In genomic region chr12:70982286-70982685, GRCh38 we compare ENCODE assay signal across 15 cellular contexts.
"Had no signal": no experiment of that assay in that cellular context is flagged by ENCODE, and none has a peak within 500 bp of the region (broad histone marks: within the 10 kb centered on the region; RNA-seq: fewer than 3 reads in every experiment).

No MANE protein-coding gene starts in this region.

- H3K4me1 Mint-ChIP-seq: activated CD4-positive, alpha-beta T cell treated with anti-CD3 and anti-CD28 coated beads, Interleukin-2, amount 10 ng/mL, durations not matched to agents 24 days and 14 days; activated T-helper 17 cell treated with anti-CD3 and anti-CD28 coated beads, Interleukin-2, amount 50 U/mL, for 72 hours; immature natural killer cell; naive B cell; stimulated activated memory B cell treated with anti-CD40 and anti-IgM and Interleukin-4, amounts not matched to agents 10 μg/mL and 1 μg/mL and 100 μg/mL, for 72 hours had no signal

- H3K4me1 ChIP-seq: breast epithelium, parathyroid adenoma had no signal

- DNase-seq: activated CD4-positive, alpha-beta T cell treated with anti-CD3 and anti-CD28 coated beads, Interleukin-2, amount 10 ng/mL, durations not matched to agents 24 days and 14 days; activated CD4-positive, CD25-positive, alpha-beta regulatory T cell; activated naive CD4-positive, alpha-beta T cell treated with Interleukin-2 at 50 U/mL for 16 hours; dorsolateral prefrontal cortex; foreskin melanocyte; head of caudate nucleus; immature natural killer cell; left colon; naive B cell; stimulated activated CD4-positive, alpha-beta T cell treated with anti-CD3 and anti-CD28 coated beads, Interleukin-2, amount 100 ng/mL, for 48 hours; thyroid gland had no signal

- H3K36me3 ChIP-seq: breast epithelium, thyroid gland had no signal

- H3K27me3 Mint-ChIP-seq: activated CD4-positive, alpha-beta T cell treated with anti-CD3 and anti-CD28 coated beads, Interleukin-2, amount 10 ng/mL, durations not matched to agents 24 days and 14 days; activated T-helper 17 cell treated with anti-CD3 and anti-CD28 coated beads, Interleukin-2, amount 50 U/mL, for 72 hours; naive B cell; stimulated activated memory B cell treated with anti-CD40 and anti-IgM and Interleukin-4, amounts not matched to agents 10 μg/mL and 1 μg/mL and 100 μg/mL, for 72 hours had no signal

- H2AFZ ChIP-seq: parathyroid adenoma had no signal

- H3K4me3 ChIP-seq: breast epithelium, dorsolateral prefrontal cortex, thyroid gland had no signal

- H3K9me3 ChIP-seq: breast epithelium, thyroid gland had no signal

- H3K27ac Mint-ChIP-seq: activated CD4-positive, alpha-beta T cell treated with anti-CD3 and anti-CD28 coated beads, Interleukin-2, amount 10 ng/mL, durations not matched to agents 24 days and 14 days; activated T-helper 17 cell treated with anti-CD3 and anti-CD28 coated beads, Interleukin-2, amount 50 U/mL, for 72 hours; immature natural killer cell; naive B cell; stimulated activated memory B cell treated with anti-CD40 and anti-IgM and Interleukin-4, amounts not matched to agents 10 μg/mL and 1 μg/mL and 100 μg/mL, for 72 hours had no signal

- H3K9me3 Mint-ChIP-seq: activated CD4-positive, alpha-beta T cell treated with anti-CD3 and anti-CD28 coated beads, Interleukin-2, amount 10 ng/mL, durations not matched to agents 24 days and 14 days; stimulated activated memory B cell treated with anti-CD40 and anti-IgM and Interleukin-4, amounts not matched to agents 10 μg/mL and 1 μg/mL and 100 μg/mL, for 72 hours had no signal

- H3K36me3 Mint-ChIP-seq: immature natural killer cell; naive B cell; stimulated activated memory B cell treated with anti-CD40 and anti-IgM and Interleukin-4, amounts not matched to agents 10 μg/mL and 1 μg/mL and 100 μg/mL, for 72 hours had no signal

- H3K4me3 Mint-ChIP-seq: activated CD4-positive, alpha-beta T cell treated with anti-CD3 and anti-CD28 coated beads, Interleukin-2, amount 10 ng/mL, durations not matched to agents 24 days and 14 days; activated T-helper 17 cell treated with anti-CD3 and anti-CD28 coated beads, Interleukin-2, amount 50 U/mL, for 72 hours; immature natural killer cell; naive B cell; stimulated activated memory B cell treated with anti-CD40 and anti-IgM and Interleukin-4, amounts not matched to agents 10 μg/mL and 1 μg/mL and 100 μg/mL, for 72 hours had no signal

- ATAC-seq: activated T-helper 17 cell treated with anti-CD3 and anti-CD28 coated beads, Interleukin-2, amount 50 U/mL, for 72 hours; left colon; stimulated activated memory B cell treated with anti-CD40 and anti-IgM and Interleukin-4, amounts not matched to agents 10 μg/mL and 1 μg/mL and 100 μg/mL, for 72 hours had no signal

- H3K27ac ChIP-seq: breast epithelium, dorsolateral prefrontal cortex, parathyroid adenoma, thyroid gland had no signal

- H3K27me3 ChIP-seq: breast epithelium, dorsolateral prefrontal cortex, thyroid gland had no signal

- H3K79me2 ChIP-seq: parathyroid adenoma had no signal
